In genomic region chr1:6473974-6474814, GRCh38 we compare ENCODE assay signal across 1 cellular context.
TF ChIP-seq lines count a peak whose summit lies in the region.

No MANE protein-coding gene starts in this region.

TF ChIP-seq in K562, 482 proteins besides CTCF, POLR2A, EP300 and RAD21:
- TF ChIP-seq ZBTB7A (IDR thresholded peaks at IDR 0.05; ENCODE audit: borderline replicate concordance, control insufficient read depth, low read depth, low read length) (peak; percentile 22; the same call in 1 of the 2 replicates), ZNF511 (CRISPR knock-in tag; IDR thresholded peaks at IDR 0.05) (0 out of 2 replicates have a peak, but pooled peaks have one; percentile 39), TRIM28 (IDR thresholded peaks at IDR 0.05) (no peak)
